9 cellular contexts compared by ENCODE assay signal in genomic region chr1:179599623-179600249, GRCh38. TPM values are rescaled to one million over a fixed set of nuclear protein-coding genes. Genes with fewer than 3 reads are reported as not detected.
A peak's percentile ranks its signal among the peaks of the same experiment; 100 is the strongest.
DNase-seq lines count a peak whose midpoint lies in the region; ATAC-seq and TF ChIP-seq lines count a peak whose summit lies in the region.
"Had no signal": no experiment of that assay in that cellular context is flagged by ENCODE, and none has a peak within 500 bp of the region (broad histone marks: within the 10 kb centered on the region; RNA-seq: fewer than 3 reads in every experiment).

No MANE protein-coding gene starts in this region.

- DNase-seq in AG04450 (ENCODE audit: low read depth, low spot score) = no peak
- no peak for DNase-seq in GM13976 (ENCODE audit: low spot score)
- DNase-seq in epithelial cell of prostate (ENCODE audit: low read depth, low spot score) = peak; percentile 22
- DNase-seq in thyroid gland = peak; percentile 37 to 49
- DNase-seq in posterior cingulate gyrus = no peak
- DNase-seq in sciatic nerve (ENCODE audit: low spot score) = no peak
- DNase-seq: stimulated activated naive B cell treated with anti-CD40 and anti-IgM and Interleukin-4, amounts not matched to agents 10 μg/mL and 1 μg/mL and 100 μg/mL, for 72 hours had no signal

- no peak overlapping the region for H3K27ac ChIP-seq in AG04450 (ENCODE audit: low read depth, low read length)
- no peak overlapping the region for H3K27ac ChIP-seq in OCI-LY3 (ENCODE audit: low read length)
- no peak overlapping the region for H3K27ac ChIP-seq in epithelial cell of prostate
- H3K27ac ChIP-seq in thyroid gland = no peak overlapping the region

- CTCF ChIA-PET in AG04450 (lab: Charles Lee) = interaction anchor here (0.6 to 1.9 kb wide), 2 partner anchors 205 to 347 kb away, joined by 3 to 8 read pairs; no protein-coding TSS in a partner anchor

- POLR2A ChIA-PET in AG04450 (lab: Yijun Ruan, JAX) = no interaction called here

- H3K36me3 ChIP-seq in OCI-LY3 (replicated peaks; ENCODE audit: low read depth, low read length) (no peaks in the 10 kb centered on the region), thyroid gland (no peaks in the 10 kb centered on the region)

- H3K4me1 ChIP-seq in OCI-LY3 (ENCODE audit: low read length) (peaks cover 20% of the 10 kb centered on the region), thyroid gland (no peaks in the 10 kb centered on the region)

- no peak for TF ChIP-seq POLR2A in thyroid gland (IDR thresholded peaks at IDR 0.05)

- no peak overlapping the region for H2AFZ ChIP-seq in OCI-LY3 (ENCODE audit: low read depth, low read length)

- H3K27me3 ChIP-seq in AG04450 (ENCODE audit: control insufficient read depth, insufficient read depth, low read length) (no peaks in the 10 kb centered on the region), OCI-LY3 (ENCODE audit: low read depth, low read length) (peaks cover 17% of the 10 kb centered on the region), thyroid gland (no peaks in the 10 kb centered on the region)

- no peaks in the 10 kb centered on the region for H4K20me1 ChIP-seq in OCI-LY3 (ENCODE audit: insufficient read depth, low read length)

- intact Hi-C loops in thyroid gland (cut with DNase I) (no loop called here), posterior cingulate gyrus (cut with DNase I) (no loop called here), sciatic nerve (cut with DNase I) (no loop called here)

- H3K9me3 ChIP-seq in AG04450 (ENCODE audit: control insufficient read depth, insufficient read depth, low read length) (no peaks in the 10 kb centered on the region), OCI-LY3 (ENCODE audit: insufficient read depth, low read length) (no peaks in the 10 kb centered on the region), thyroid gland (no peaks in the 10 kb centered on the region)

- no peaks in the 10 kb centered on the region for H3K79me2 ChIP-seq in OCI-LY3 (ENCODE audit: low read length)

- TF ChIP-seq CTCF in AG04450 (IDR thresholded peaks at IDR 0.05; ENCODE audit: low read depth, low read length) = peak; percentile 39
- peak; percentile 28 for TF ChIP-seq CTCF in GM13976 (IDR thresholded peaks at IDR 0.05; ENCODE audit: borderline replicate concordance, control extremely low read depth, extremely low read depth, insufficient read depth, missing control alignments)
- peak; percentile 71 for TF ChIP-seq CTCF in OCI-LY3 (IDR thresholded peaks at IDR 0.05; ENCODE audit: low read depth, low read length)
- TF ChIP-seq CTCF in thyroid gland (IDR thresholded peaks at IDR 0.05) = peak in 5 of 6 experiments; percentile 34 to 69 (median 56)

- H3K9ac ChIP-seq in OCI-LY3 (ENCODE audit: low read length) = no peak overlapping the region

- no peak overlapping the region for H3K4me2 ChIP-seq in OCI-LY3 (ENCODE audit: low read length)

- ATAC-seq in sciatic nerve (no peak), GM18861 (IDR thresholded peaks at IDR 0.05; ENCODE audit: unreplicated experiment) (no peak)

- in situ Hi-C loops in GM13976 (cut with MboI; ENCODE audit: low sequenced_read_pairs, unreplicated experiment) = no loop called here

- H3K4me3 ChIP-seq in AG04450 (ENCODE audit: low read depth, low read length) (no peak overlapping the region), OCI-LY3 (ENCODE audit: low read length) (no peak overlapping the region), thyroid gland (replicated peaks in 1 of 3) (no peak overlapping the region)

RNA-seq across cellular contexts. Expression of gene TDRD5, which starts 8.1 kb away (rescaled TPM):
- not detected in 2 replicates for polyA plus RNA-seq in AG04450 (2011; rRNA removed)
- not detected in 2 replicates for polyA minus RNA-seq in AG04450 (2011; rRNA and poly(A)+ RNA removed)
- 1 to 10 TPM in 3 of 4 donors, under 1 TPM in 1; 0.81 to 2.8 (median 1.5) TPM for total RNA-seq in thyroid gland
- not detected for total RNA-seq in sciatic nerve

RNA-seq across cellular contexts. Expression of gene NPHS2, which starts 24.0 kb away (rescaled TPM):
- not detected in 2 replicates for polyA plus RNA-seq in AG04450 (2011; rRNA removed)
- not detected in 2 replicates for polyA minus RNA-seq in AG04450 (2011; rRNA and poly(A)+ RNA removed)
- not detected for total RNA-seq in thyroid gland
- not detected for total RNA-seq in sciatic nerve

Comparison
In these comparisons a context has a peak if more than half of its experiments do, and no peak if none do; other contexts are left out.
1. DNase-seq: peak in epithelial cell of prostate (single experiment) and thyroid gland (2 of 2); none in AG04450 (single experiment), GM13976 (single experiment), posterior cingulate gyrus (0 of 10) and sciatic nerve (single experiment).
2. Peak in every context shown above with its lines, with median percentiles within 50 percentile points of each other: CTCF ChIP-seq.